Comparison of ENCODE assay signal across 30 cellular contexts in the genomic region with DNA sequence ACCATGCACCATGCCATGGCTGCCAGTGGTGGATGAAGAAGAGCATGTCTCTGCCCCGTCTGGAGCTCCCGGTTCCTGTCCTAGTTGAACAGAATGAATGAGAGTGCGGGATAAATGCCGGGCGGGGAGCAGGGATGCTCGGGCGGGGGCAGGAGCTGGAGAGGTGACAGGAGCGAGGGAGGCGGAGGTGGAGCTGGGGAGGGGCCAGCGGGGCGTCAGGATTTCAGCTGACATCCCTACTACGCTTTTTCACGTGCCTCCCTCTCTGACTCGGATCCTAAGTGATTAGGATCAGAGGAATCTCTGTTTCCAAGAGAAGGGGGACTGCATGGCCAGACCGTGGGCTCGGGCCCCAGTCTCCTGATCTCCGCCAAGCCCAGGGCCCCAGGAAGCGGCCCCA. TPM values are rescaled to one million over a fixed set of nuclear protein-coding genes. Genes with fewer than 3 reads are reported as not detected.
DNase-seq lines count a peak whose midpoint lies in the region; ATAC-seq and TF ChIP-seq lines count a peak whose summit lies in the region.
"Had no signal": no experiment of that assay in that cellular context is flagged by ENCODE, and none has a peak within 500 bp of the region (broad histone marks: within the 10 kb centered on the region; RNA-seq: fewer than 3 reads in every experiment).

No MANE protein-coding gene starts in this region.

- H3K27me3 Mint-ChIP-seq in glutamatergic neuron (ENCODE audit: unreplicated experiment) = peaks cover 19% of the 10 kb centered on the region

- DNase-seq in RWPE1 (ENCODE audit: low spot score) (no peak), glutamatergic neuron (no peak), right atrium auricular region (ENCODE audit: low spot score) (no peak), mesenteric fat pad (ENCODE audit: low spot score) (no peak)
- DNase-seq in stimulated activated effector memory CD8-positive, alpha-beta T cell treated with anti-CD3 and anti-CD28 coated beads, Interleukin-12 subunit alpha, Interleukin-12 subunit beta, amount 100 ng/mL, for 72 hours (ENCODE audit: low spot score in 2 of 2) = no peak
- DNase-seq: C1 segment of cervical spinal cord; COR-L47; DMS53; GOT3; Karpas-422; MV-4-11; NCI-H1105; NCI-H1436 treated with DMSO at 0.1 percent for 48 hours; NCI-H187 treated with DMSO at 0.1 percent for 48 hours; NCI-H446; NCI-H524 treated with DMSO at 0.1 percent for 48 hours; NCI-H82; NK-92 treated with Interleukin-12 subunit alpha and Interleukin-12 subunit beta, amount 100 ng/mL, for 24 hours; PC-3; Right ventricle myocardium superior had no signal

- H3K9me3 Mint-ChIP-seq in glutamatergic neuron (ENCODE audit: unreplicated experiment) = peaks cover 10% of the 10 kb centered on the region
- H3K9me3 Mint-ChIP-seq in stimulated activated effector memory CD8-positive, alpha-beta T cell treated with anti-CD3 and anti-CD28 coated beads, Interleukin-12 subunit alpha, Interleukin-12 subunit beta, amount 100 ng/mL, for 72 hours = no peaks in the 10 kb centered on the region
- H3K9me3 Mint-ChIP-seq: CD4-positive, alpha-beta memory T cell had no signal

- peaks cover 0 to 10% (median 0%) of the 10 kb centered on the region in 11 experiments; a peak in 2 of 22 replicates for H4K20me1 ChIP-seq in BLaER1 treated with 17β-estradiol and CSF1 and Interleukin-3, amounts not matched to agents 10 nM and 100 nM

- H3K4me1 ChIP-seq in BLaER1 treated with 17β-estradiol and CSF1 and Interleukin-3, amounts not matched to agents 10 nM and 100 nM = peaks cover 23 to 76% (median 66%) of the 10 kb centered on the region in 10 experiments
- H3K4me1 ChIP-seq in right atrium auricular region = peaks cover 0 to 9% of the 10 kb centered on the region in 2 donors
- H3K4me1 ChIP-seq: SJSA1 had no signal

- POLR2A ChIA-PET in RWPE1 (lab: Yijun Ruan, JAX; ENCODE audit: low non-redundant PET) = no interaction called here

- no peak overlapping the region for H3K27ac ChIP-seq in BLaER1 treated with 17β-estradiol and CSF1 and Interleukin-3, amounts not matched to agents 10 nM and 100 nM
- H3K27ac ChIP-seq in RWPE1 (peak overlapping the region; percentile 100), right atrium auricular region (no peak overlapping the region)
- H3K27ac ChIP-seq: SJSA1 had no signal

- no peak overlapping the region for H3K4me3 ChIP-seq in BLaER1 treated with 17β-estradiol and CSF1 and Interleukin-3, amounts not matched to agents 10 nM and 100 nM
- H3K4me3 ChIP-seq in right atrium auricular region = no peak overlapping the region
- H3K4me3 ChIP-seq: SJSA1 had no signal

- no peaks in the 10 kb centered on the region for H3K9me3 ChIP-seq in BLaER1 treated with 17β-estradiol and CSF1 and Interleukin-3, amounts not matched to agents 10 nM and 100 nM (replicated peaks in 1 of 11)
- no peaks in the 10 kb centered on the region for H3K9me3 ChIP-seq in right atrium auricular region
- H3K9me3 ChIP-seq: SJSA1 had no signal

- TF ChIP-seq CTCF in RWPE1 (conservative IDR thresholded peaks at IDR 0.05; ENCODE audit: low read depth) (no peak), glutamatergic neuron (IDR thresholded peaks at IDR 0.05; ENCODE audit: partially characterized antibody, unreplicated experiment) (no peak), right atrium auricular region (IDR thresholded peaks at IDR 0.05) (no peak)

- CTCF ChIA-PET in RWPE1 (lab: Yijun Ruan, JAX) = interaction anchor here (0.7 kb wide), 1 partner anchor 28 kb away, joined by 3 read pairs; no protein-coding TSS in a partner anchor

- H3K9ac ChIP-seq in BLaER1 treated with 17β-estradiol and CSF1 and Interleukin-3, amounts not matched to agents 10 nM and 100 nM = no peak overlapping the region

- H3K36me3 Mint-ChIP-seq in glutamatergic neuron (ENCODE audit: unreplicated experiment) = no peaks in the 10 kb centered on the region
- H3K36me3 Mint-ChIP-seq in stimulated activated effector memory CD8-positive, alpha-beta T cell treated with anti-CD3 and anti-CD28 coated beads, Interleukin-12 subunit alpha, Interleukin-12 subunit beta, amount 100 ng/mL, for 72 hours = no peaks in the 10 kb centered on the region
- H3K36me3 Mint-ChIP-seq: CD4-positive, alpha-beta memory T cell had no signal

- no peak for ATAC-seq in stimulated activated effector memory CD8-positive, alpha-beta T cell treated with anti-CD3 and anti-CD28 coated beads, Interleukin-12 subunit alpha, Interleukin-12 subunit beta, amount 100 ng/mL, for 72 hours
- no peak for ATAC-seq in GM18867 (IDR thresholded peaks at IDR 0.05; ENCODE audit: unreplicated experiment)
- ATAC-seq: HCT116, HepG2, PC-3 had no signal

- peaks cover 0 to 43% (median 20%) of the 10 kb centered on the region in 11 experiments; a peak in 17 of 22 replicates for H3K27me3 ChIP-seq in BLaER1 treated with 17β-estradiol and CSF1 and Interleukin-3, amounts not matched to agents 10 nM and 100 nM
- no peaks in the 10 kb centered on the region for H3K27me3 ChIP-seq in right atrium auricular region

- no peaks in the 10 kb centered on the region for H3K36me3 ChIP-seq in BLaER1 treated with 17β-estradiol and CSF1 and Interleukin-3, amounts not matched to agents 10 nM and 100 nM
- no peaks in the 10 kb centered on the region for H3K36me3 ChIP-seq in right atrium auricular region
- H3K36me3 ChIP-seq: SJSA1 had no signal

- H3K4me3 Mint-ChIP-seq in glutamatergic neuron (ENCODE audit: unreplicated experiment) = no peak overlapping the region
- no peak overlapping the region for H3K4me3 Mint-ChIP-seq in stimulated activated effector memory CD8-positive, alpha-beta T cell treated with anti-CD3 and anti-CD28 coated beads, Interleukin-12 subunit alpha, Interleukin-12 subunit beta, amount 100 ng/mL, for 72 hours
- H3K4me3 Mint-ChIP-seq: CD4-positive, alpha-beta memory T cell had no signal

- peaks cover 38% of the 10 kb centered on the region for H3K4me1 Mint-ChIP-seq in glutamatergic neuron (ENCODE audit: low read depth, unreplicated experiment)
- peaks cover 11% of the 10 kb centered on the region for H3K4me1 Mint-ChIP-seq in stimulated activated effector memory CD8-positive, alpha-beta T cell treated with anti-CD3 and anti-CD28 coated beads, Interleukin-12 subunit alpha, Interleukin-12 subunit beta, amount 100 ng/mL, for 72 hours

- peak overlapping the region; percentile 12 for H3K27ac Mint-ChIP-seq in glutamatergic neuron (ENCODE audit: unreplicated experiment)
- H3K27ac Mint-ChIP-seq in stimulated activated effector memory CD8-positive, alpha-beta T cell treated with anti-CD3 and anti-CD28 coated beads, Interleukin-12 subunit alpha, Interleukin-12 subunit beta, amount 100 ng/mL, for 72 hours = peak overlapping the region; percentile 70

- peak overlapping the region in 8 of 11 experiments; percentile 35 to 57 (median 52); a peak in 10 of 22 replicates for H3K4me2 ChIP-seq in BLaER1 treated with 17β-estradiol and CSF1 and Interleukin-3, amounts not matched to agents 10 nM and 100 nM

RNA-seq across cellular contexts. Expression of gene TP73, which starts 47.3 kb away (rescaled TPM):
- total RNA-seq in glutamatergic neuron (ENCODE audit: unreplicated experiment) = 13.0 TPM
- total RNA-seq in right atrium auricular region = under 1 TPM in 1 of 2 donors, not detected in 1; 0.16 TPM
- not detected for total RNA-seq in mesenteric fat pad
- total RNA-seq: HT1080, Right ventricle myocardium superior had no signal

RNA-seq across cellular contexts. Expression of gene WRAP73, which starts 49.7 kb away (rescaled TPM):
- total RNA-seq in glutamatergic neuron (ENCODE audit: unreplicated experiment) = 47.7 TPM
- 10 to 100 TPM in 1 of 2 donors, 1 to 10 TPM in 1; 6.8 to 11.4 TPM for total RNA-seq in right atrium auricular region
- total RNA-seq in mesenteric fat pad = 14.8 TPM

RNA-seq across cellular contexts. Expression of gene CCDC27, which starts 52.7 kb away (rescaled TPM):
- total RNA-seq in glutamatergic neuron (ENCODE audit: unreplicated experiment) (not detected), right atrium auricular region (not detected), mesenteric fat pad (not detected)
- total RNA-seq: CD4-positive, alpha-beta memory T cell; Daoy; G401; HepG2; HT1080; M059J; PC-3; Right ventricle myocardium superior; SJSA1 had no signal

Comparison
In these comparisons a context has a peak if more than half of its experiments do, and no peak if none do; other contexts are left out.
1. RNA of gene TP73, which starts 47.3 kb away (total RNA-seq): 13.0 TPM in glutamatergic neuron (single experiment); 0.16 TPM in right atrium auricular region and not detected in mesenteric fat pad (single experiment); every median in the first group is over 10 times any median in the second.